8 cellular contexts compared by ENCODE assay signal in genomic region chr11:62444271-62444833, GRCh38. TPM values are rescaled to one million over a fixed set of nuclear protein-coding genes. Genes with fewer than 3 reads are reported as not detected.
DNase-seq lines count a peak whose midpoint lies in the region; ATAC-seq, FAIRE-seq and TF ChIP-seq lines count a peak whose summit lies in the region.

No MANE protein-coding gene starts in this region.

- no peak for FAIRE-seq in endothelial cell of umbilical vein (lab: Jason Lieb, UNC)

- no peak for TF ChIP-seq CTCF in endothelial cell of umbilical vein (IDR thresholded peaks at IDR 0.05; ENCODE audit: extremely low read depth in 1 of 2, insufficient read depth in 1 of 2, low read depth in 1 of 2, low read length in 2 of 2)
- no peak for TF ChIP-seq CTCF in mucosa of descending colon (IDR thresholded peaks at IDR 0.05)

- dilution Hi-C loops in endothelial cell of umbilical vein (cut with MboI; ENCODE audit: extremely low pct_ligation_motif_present, low sequenced_read_pairs): no loop called here

- peak overlapping the region; percentile 56 for H3K4me2 ChIP-seq in endothelial cell of umbilical vein (ENCODE audit: insufficient read depth, low read length)

- H3K4me1 ChIP-seq in endothelial cell of umbilical vein (ENCODE audit: control insufficient read depth, extremely low read depth, insufficient read depth, low read length) (peaks cover 11% of the 10 kb centered on the region), mucosa of descending colon (ENCODE audit: low read depth) (peaks cover 23% of the 10 kb centered on the region)

- intact Hi-C loops in endothelial cell of umbilical vein (cut with micrococcal nuclease): no loop called here
- intact Hi-C loops in mucosa of descending colon (cut with DNase I, micrococcal nuclease): loop anchor here in 1 of 2 donors (5.0 kb wide), 1 partner anchor 63 kb away; no protein-coding TSS in a partner anchor

- no peaks in the 10 kb centered on the region for H3K27me3 ChIP-seq in endothelial cell of umbilical vein (ENCODE audit: control insufficient read depth in 2 of 2, insufficient read depth in 2 of 2, low read length in 2 of 2)

- peak overlapping the region; percentile 61 for H2AFZ ChIP-seq in endothelial cell of umbilical vein (ENCODE audit: low read depth, low read length)

- H3K36me3 ChIP-seq in endothelial cell of umbilical vein (ENCODE audit: control insufficient read depth in 2 of 2, extremely low read depth in 1 of 2, insufficient read depth in 2 of 2, low read length in 2 of 2): no peaks in the 10 kb centered on the region
- H3K36me3 ChIP-seq in mucosa of descending colon (ENCODE audit: low read depth): no peaks in the 10 kb centered on the region

- peak overlapping the region; percentile 1 for H3K9ac ChIP-seq in endothelial cell of umbilical vein (replicated peaks; ENCODE audit: extremely low read depth, insufficient read depth, low read length)

- H4K20me1 ChIP-seq in endothelial cell of umbilical vein (replicated peaks; ENCODE audit: control insufficient read depth, extremely low read depth, insufficient read depth, low read length): no peaks in the 10 kb centered on the region

- peak; percentile 15 for DNase-seq in DMS79 (lab: John Stamatoyannopoulos, UW)
- DNase-seq in NCI-H2081 (lab: John Stamatoyannopoulos, UW): peak; percentile 60 to 71
- DNase-seq in activated CD4-positive, alpha-beta T cell treated with anti-CD3 and anti-CD28 coated beads, Interleukin-2, amount 50 U/mL, for 1 hour: peak; percentile 11
- DNase-seq in endothelial cell of umbilical vein (ENCODE audit: low read depth, low spot score): peak; percentile 68
- peak; percentile 47 to 71 (median 71) for DNase-seq in mucosa of descending colon
- peak; percentile 63 for DNase-seq in stimulated activated naive CD8-positive, alpha-beta T cell treated with anti-CD3 and anti-CD28 coated beads, Interleukin-15, Interleukin-2, amounts not matched to agents 100 U/mL and 50 U/mL, for 24 hours

- no peaks in the 10 kb centered on the region for H3K9me1 ChIP-seq in endothelial cell of umbilical vein (replicated peaks; ENCODE audit: control insufficient read depth, extremely low read depth, insufficient read depth, low read length)

- ATAC-seq in mucosa of descending colon: peak; percentile 33
- ATAC-seq in stimulated activated naive CD8-positive, alpha-beta T cell treated with anti-CD3 and anti-CD28 coated beads, Interleukin-15, Interleukin-2, amounts not matched to agents 100 U/mL and 50 U/mL, for 24 hours: peak; percentile 53
- no peak for ATAC-seq in GM18519 (IDR thresholded peaks at IDR 0.05; ENCODE audit: low FRiP score, unreplicated experiment)
- ATAC-seq in GM21825 (IDR thresholded peaks at IDR 0.05; ENCODE audit: unreplicated experiment): no peak

- TF ChIP-seq POLR2A in endothelial cell of umbilical vein (IDR thresholded peaks at IDR 0.05; ENCODE audit: low read depth, low read length): no peak

- POLR2A ChIA-PET in endothelial cell of umbilical vein (lab: Charles Lee): interaction anchor here (0.6 kb wide), 1 partner anchor 14 kb away, joined by 3 read pairs; no protein-coding TSS in a partner anchor

- no peak overlapping the region for H3K27ac ChIP-seq in endothelial cell of umbilical vein (ENCODE audit: insufficient read depth, low read depth, low read length)

- BruUV-seq in endothelial cell of umbilical vein (replicated peaks; lab: Mats Ljungman, UMichigan): TSS peak; percentile 62

- H3K4me3 ChIP-seq in endothelial cell of umbilical vein (replicated peaks in 1 of 3; ENCODE audit: insufficient read depth in 1 of 3, low read depth in 1 of 3, low read length in 3 of 3) (peak overlapping the region in 2 of 3 experiments; percentile 37 to 41), mucosa of descending colon (no peak overlapping the region)

- CTCF ChIA-PET in endothelial cell of umbilical vein (lab: Charles Lee): interaction anchor here (0.8 to 3.3 kb wide), 8 partner anchors 13 to 109 kb away, joined by 3 to 23 read pairs (median 3); no protein-coding TSS in a partner anchor

- no peaks in the 10 kb centered on the region for H3K79me2 ChIP-seq in endothelial cell of umbilical vein (ENCODE audit: control insufficient read depth, insufficient read depth, low read length)

- H3K9me3 ChIP-seq in endothelial cell of umbilical vein (replicated peaks; ENCODE audit: control insufficient read depth, insufficient read depth, low read length) (no peaks in the 10 kb centered on the region), mucosa of descending colon (no peaks in the 10 kb centered on the region)

TF ChIP-seq in endothelial cell of umbilical vein, 7 proteins besides CTCF, POLR2A, EP300 and RAD21:
- TF ChIP-seq MYC (IDR thresholded peaks at IDR 0.05; ENCODE audit: low read depth, low read length) (no peak), GATA2 (IDR thresholded peaks at IDR 0.05; ENCODE audit: insufficient read depth, insufficient read length, low read depth, low read length) (no peak), JUN (IDR thresholded peaks at IDR 0.05; ENCODE audit: borderline replicate concordance, insufficient read depth, insufficient read length, low read depth) (no peak)

RNA-seq across cellular contexts. Expression of gene SCGB1A1, which starts 25.5 kb away (rescaled TPM):
- total RNA-seq in endothelial cell of umbilical vein: not detected in 2 replicates
- not detected in 2 replicates for polyA plus RNA-seq in endothelial cell of umbilical vein
- polyA plus RNA-seq in endothelial cell of umbilical vein (2011; cell fraction: cytosol; rRNA removed): not detected in 2 replicates
- not detected in 2 replicates for polyA plus RNA-seq in endothelial cell of umbilical vein (2011; cell fraction: nucleus; rRNA removed)
- not detected in 2 replicates for polyA plus RNA-seq in endothelial cell of umbilical vein (2012)
- not detected in 2 replicates for polyA minus RNA-seq in endothelial cell of umbilical vein
- polyA minus RNA-seq in endothelial cell of umbilical vein (2011; cell fraction: cytosol; rRNA and poly(A)+ RNA removed): not detected
- not detected in 2 replicates for polyA minus RNA-seq in endothelial cell of umbilical vein (2011; cell fraction: nucleus; rRNA and poly(A)+ RNA removed)
- not detected for total RNA-seq in mucosa of descending colon

Comparison
In these comparisons a context has a peak if more than half of its experiments do, and no peak if none do; other contexts are left out.
1. DNase-seq: peak in every context shown above with its lines; median percentile 71 in mucosa of descending colon; 68 in endothelial cell of umbilical vein; 66 in NCI-H2081; 63 in stimulated activated naive CD8-positive, alpha-beta T cell treated with anti-CD3 and anti-CD28 coated beads, Interleukin-15, Interleukin-2, amounts not matched to agents 100 U/mL and 50 U/mL, for 24 hours; 15 in DMS79; 11 in activated CD4-positive, alpha-beta T cell treated with anti-CD3 and anti-CD28 coated beads, Interleukin-2, amount 50 U/mL, for 1 hour.
2. ATAC-seq: peak in mucosa of descending colon (single experiment) and stimulated activated naive CD8-positive, alpha-beta T cell treated with anti-CD3 and anti-CD28 coated beads, Interleukin-15, Interleukin-2, amounts not matched to agents 100 U/mL and 50 U/mL, for 24 hours (single experiment); none in GM18519 (single experiment) and GM21825 (single experiment).